In the genomic region with DNA sequence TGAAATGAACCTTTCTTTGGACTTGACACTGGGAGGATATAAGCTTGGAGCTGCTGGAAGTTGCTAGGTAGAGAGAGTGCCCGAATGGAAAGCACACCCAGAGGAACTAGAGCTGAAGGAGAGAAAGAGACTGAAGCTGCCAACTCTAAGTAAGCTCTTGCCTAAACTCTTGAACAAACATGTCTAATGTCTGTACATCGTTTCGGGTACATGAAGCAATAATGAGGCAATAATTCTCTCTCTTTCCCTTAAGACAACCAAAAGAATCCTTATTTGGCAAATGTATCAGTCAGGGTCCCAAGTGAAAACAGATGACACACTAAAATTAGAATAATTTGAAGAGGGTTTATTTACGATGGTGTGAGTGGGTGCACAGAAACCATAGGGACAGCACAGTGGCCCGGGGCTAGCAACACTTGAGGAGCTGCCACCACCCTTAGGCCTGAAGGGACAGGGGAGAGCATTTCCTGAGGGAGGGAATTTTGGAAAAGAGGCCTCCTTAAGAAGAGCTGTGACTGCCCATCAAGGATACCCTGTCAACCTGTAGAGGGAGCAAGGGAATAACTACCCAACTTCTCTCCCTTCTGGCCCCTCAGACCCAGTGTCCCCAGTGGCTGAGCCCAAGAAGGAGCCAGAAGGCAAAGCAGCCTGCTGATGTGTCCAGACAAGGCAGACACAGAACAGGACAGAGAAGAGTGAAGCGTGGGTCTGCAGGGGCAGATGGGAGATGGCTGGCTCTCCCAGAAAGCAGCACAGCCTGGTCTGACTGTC, we compare ENCODE assay signal across 8 cellular contexts.
A peak's percentile ranks its signal among the peaks of the same experiment; 100 is the strongest.
DNase-seq lines count a peak whose midpoint lies in the region; ATAC-seq and TF ChIP-seq lines count a peak whose summit lies in the region.

No MANE protein-coding gene starts in this region.

- H3K79me2 ChIP-seq in OCI-LY3 (ENCODE audit: low read length), result no peaks in the 10 kb centered on the region

- TF ChIP-seq CTCF in OCI-LY3 (IDR thresholded peaks at IDR 0.05; ENCODE audit: low read depth, low read length) (peak; percentile 37), retinal pigment epithelial cell (conservative IDR thresholded peaks at IDR 0.05; ENCODE audit: low read depth, low read length) (peak; percentile 55)

- no peaks in the 10 kb centered on the region for H4K20me1 ChIP-seq in OCI-LY3 (ENCODE audit: insufficient read depth, low read length)

- H3K4me3 ChIP-seq in OCI-LY3 (ENCODE audit: low read length) (no peak overlapping the region), retinal pigment epithelial cell (ENCODE audit: low read length) (no peak overlapping the region)

- TF ChIP-seq POLR2A in erythroblast (IDR thresholded peaks at IDR 0.05; ENCODE audit: low read length), result no peak

- H3K36me3 ChIP-seq in OCI-LY3 (replicated peaks; ENCODE audit: low read depth, low read length), result no peaks in the 10 kb centered on the region

- no peak overlapping the region for H3K9ac ChIP-seq in OCI-LY3 (ENCODE audit: low read length)

- H3K27ac ChIP-seq in OCI-LY3 (ENCODE audit: low read length), result no peak overlapping the region

- H3K9me3 ChIP-seq in OCI-LY3 (ENCODE audit: insufficient read depth, low read length), result no peaks in the 10 kb centered on the region

- H3K4me1 ChIP-seq in OCI-LY3 (ENCODE audit: low read length), result peaks cover 16% of the 10 kb centered on the region

- ATAC-seq in GM18909 (IDR thresholded peaks at IDR 0.05; ENCODE audit: poor library complexity, unreplicated experiment), result no peak

- no peak overlapping the region for H3K4me2 ChIP-seq in OCI-LY3 (ENCODE audit: low read length)

- peak; percentile 31 to 41 for DNase-seq in SHP77 (lab: John Stamatoyannopoulos, UW)
- no peak for DNase-seq in SHP77 treated with DMSO at 0.1 percent for 48 hours (lab: John Stamatoyannopoulos, UW)
- DNase-seq in erythroblast (lab: John Stamatoyannopoulos, UW), result peak; percentile 30 to 34
- no peak for DNase-seq in retinal pigment epithelial cell (ENCODE audit: low read depth)
- DNase-seq in GF-D8 (lab: John Stamatoyannopoulos, UW), result no peak
- DNase-seq in activated CD4-positive, alpha-beta T cell treated with anti-CD3 and anti-CD28 coated beads for 48 hours, result no peak

- peak overlapping the region; percentile 54; the same call in 1 of the 2 replicates for H2AFZ ChIP-seq in OCI-LY3 (ENCODE audit: low read depth, low read length)

- H3K27me3 ChIP-seq in OCI-LY3 (ENCODE audit: low read depth, low read length), result no peaks in the 10 kb centered on the region

Comparison
In these comparisons a context has a peak if more than half of its experiments do, and no peak if none do; other contexts are left out.
1. DNase-seq: peak in SHP77 (2 of 2) and erythroblast (2 of 2); none in SHP77 treated with DMSO at 0.1 percent for 48 hours (single experiment), retinal pigment epithelial cell (single experiment), GF-D8 (single experiment) and activated CD4-positive, alpha-beta T cell treated with anti-CD3 and anti-CD28 coated beads for 48 hours (single experiment).